In genomic region chr1:238060046-238060445, GRCh38 we compare ENCODE assay signal across 18 cellular contexts.
DNase-seq lines count a peak whose midpoint lies in the region; ATAC-seq, FAIRE-seq and TF ChIP-seq lines count a peak whose summit lies in the region.
"Had no signal": no experiment of that assay in that cellular context is flagged by ENCODE, and none has a peak within 500 bp of the region (broad histone marks: within the 10 kb centered on the region; RNA-seq: fewer than 3 reads in every experiment).

No MANE protein-coding gene starts in this region.

- H3K27me3 ChIP-seq in right cardiac atrium (ENCODE audit: control insufficient read depth, insufficient read depth), result no peaks in the 10 kb centered on the region
- no peaks in the 10 kb centered on the region for H3K27me3 ChIP-seq in heart right ventricle
- H3K27me3 ChIP-seq: adrenal gland, BE2C had no signal

- DNase-seq in right cardiac atrium (no peak), NCI-H82 treated with DMSO at 0.1 percent for 48 hours (lab: John Stamatoyannopoulos, UW; ENCODE audit: unreplicated experiment) (no peak), heart right ventricle (no peak)
- DNase-seq: activated CD4-positive, CD25-positive, alpha-beta regulatory T cell; adrenal gland; BE2C; midbrain; NCI-H2029; SK-N-SH; stimulated activated CD4-positive, alpha-beta T cell treated with anti-CD3 and anti-CD28 coated beads, Interleukin-2, amount 100 ng/mL, for 48 hours had no signal

- intact Hi-C loops in right cardiac atrium (cut with DNase I) (no loop called here), heart right ventricle (cut with DNase I) (no loop called here)

- peak; percentile 42 for ATAC-seq in GM18519 (IDR thresholded peaks at IDR 0.05; ENCODE audit: low FRiP score, unreplicated experiment)
- ATAC-seq in GM21529 (IDR thresholded peaks at IDR 0.05; ENCODE audit: unreplicated experiment), result peak; percentile 44
- ATAC-seq in HG03342 (IDR thresholded peaks at IDR 0.05; ENCODE audit: unreplicated experiment), result peak; percentile 57
- ATAC-seq in GM21723 (IDR thresholded peaks at IDR 0.05; ENCODE audit: unreplicated experiment), result no peak
- ATAC-seq in right cardiac atrium, result no peak
- no peak for ATAC-seq in heart right ventricle
- ATAC-seq: K562; stimulated activated memory B cell treated with anti-CD40 and anti-IgM and Interleukin-4, amounts not matched to agents 10 μg/mL and 1 μg/mL and 100 μg/mL, for 72 hours had no signal

- H3K4me3 ChIP-seq in right cardiac atrium (ENCODE audit: low read length) (no peak overlapping the region), heart right ventricle (no peak overlapping the region)
- H3K4me3 ChIP-seq: adrenal gland, K562, prostate gland had no signal

- H3K4me1 ChIP-seq in right cardiac atrium (ENCODE audit: control insufficient read depth, insufficient read depth, low read length) (no peaks in the 10 kb centered on the region), heart right ventricle (no peaks in the 10 kb centered on the region)
- H3K4me1 ChIP-seq: adrenal gland, prostate gland had no signal

- H3K27ac ChIP-seq in right cardiac atrium (ENCODE audit: low read length) (no peak overlapping the region), heart right ventricle (no peak overlapping the region)
- H3K27ac ChIP-seq: adrenal gland, prostate gland had no signal

- 29% methylated on average over 2 of the region's 2 CpGs for WGBS in right cardiac atrium
- WGBS in heart right ventricle, 2 donors, result 22 to 30% methylated on average over 2 of the region's 2 CpGs

- FAIRE-seq in islet of Langerhans (lab: Jason Lieb, UNC), result peak; percentile 61
- FAIRE-seq: K562 had no signal

- H3K9me3 ChIP-seq in right cardiac atrium (ENCODE audit: control insufficient read depth, low read length) (peaks cover 2% of the 10 kb centered on the region), heart right ventricle (peaks cover 0 to 16% (median 0%) of the 10 kb centered on the region in 11 donors)
- H3K9me3 ChIP-seq: adrenal gland, BE2C, prostate gland, SK-N-SH had no signal

- no peak for TF ChIP-seq CTCF in heart right ventricle (IDR thresholded peaks at IDR 0.05)

- H3K36me3 ChIP-seq in heart right ventricle, result no peaks in the 10 kb centered on the region
- H3K36me3 ChIP-seq: adrenal gland, BE2C, prostate gland had no signal

Comparison
In these comparisons a context has a peak if more than half of its experiments do, and no peak if none do; other contexts are left out.
1. ATAC-seq: peak in GM18519 (single experiment), GM21529 (single experiment) and HG03342 (single experiment); none in GM21723 (single experiment), right cardiac atrium (0 of 2) and heart right ventricle (0 of 8).